In genomic region chr16:50842013-50842505, GRCh38 we compare ENCODE assay signal across 26 cellular contexts.
A peak's percentile ranks its signal among the peaks of the same experiment; 100 is the strongest.
DNase-seq lines count a peak whose midpoint lies in the region; ATAC-seq and TF ChIP-seq lines count a peak whose summit lies in the region.
"Had no signal": no experiment of that assay in that cellular context is flagged by ENCODE, and none has a peak within 500 bp of the region (broad histone marks: within the 10 kb centered on the region; RNA-seq: fewer than 3 reads in every experiment).

No MANE protein-coding gene starts in this region.

- intact Hi-C loops in right lobe of liver (cut with DNase I), result no loop called here

- no peaks in the 10 kb centered on the region for H3K9me3 Mint-ChIP-seq in activated T-cell treated with anti-CD3 and anti-CD28 coated beads, Interleukin-2, amount 50 U/mL, for 24 hours
- H3K9me3 Mint-ChIP-seq in WTC11, result no peaks in the 10 kb centered on the region
- H3K9me3 Mint-ChIP-seq: activated B cell treated with CpG ODN at 0.5 μM for 24 hours; activated CD4-positive, alpha-beta memory T cell treated with anti-CD3 and anti-CD28 coated beads for 36 hours; activated T-helper 1 cell treated with anti-CD3 and anti-CD28 coated beads, Interleukin-12 subunit alpha, Interleukin-12 subunit beta, Interleukin-2, Interleukin-4 antibody, amounts not matched to agents 30 ng/mL and 10 ng/mL and 1 ng/mL, durations not matched to agents 14 hours and 24 hours and 36 hours; neural progenitor cell; T-helper 2 cell treated with Interferon-gamma antibody and Interleukin-4, amounts not matched to agents 5 μg/mL and 100 μg/mL, for 36 hours had no signal

- H3K4me3 ChIP-seq in right lobe of liver, result peak overlapping the region in 1 of 3 donors; percentile 35
- H3K4me3 ChIP-seq: A549, body of pancreas, thyroid gland had no signal

- H3K27me3 ChIP-seq in right lobe of liver, result no peaks in the 10 kb centered on the region
- H3K27me3 ChIP-seq: BE2C, body of pancreas, thyroid gland had no signal

- H3K4me1 Mint-ChIP-seq in activated T-cell treated with anti-CD3 and anti-CD28 coated beads, Interleukin-2, amount 50 U/mL, for 24 hours (ENCODE audit: low read depth), result peaks cover 33% of the 10 kb centered on the region
- peaks cover 27% of the 10 kb centered on the region for H3K4me1 Mint-ChIP-seq in WTC11
- H3K4me1 Mint-ChIP-seq: neural progenitor cell had no signal

- H3K36me3 Mint-ChIP-seq in activated T-cell treated with anti-CD3 and anti-CD28 coated beads, Interleukin-2, amount 50 U/mL, for 24 hours (ENCODE audit: low read depth), result no peaks in the 10 kb centered on the region
- H3K36me3 Mint-ChIP-seq in WTC11, result no peaks in the 10 kb centered on the region
- H3K36me3 Mint-ChIP-seq: activated CD4-positive, alpha-beta memory T cell treated with anti-CD3 and anti-CD28 coated beads for 36 hours; neural progenitor cell had no signal

- no peak for TF ChIP-seq CTCF in WTC11 (IDR thresholded peaks at IDR 0.05)
- no peak for TF ChIP-seq CTCF in right lobe of liver (IDR thresholded peaks at IDR 0.05)

- WGBS in right lobe of liver (ENCODE audit: insufficient coverage, low coverage, low lambda C conversion rate, missing lambda C conversion rate), result 53% methylated on average over 3 of the region's 17 CpGs

- H3K27ac ChIP-seq in right lobe of liver, result peak overlapping the region; percentile 57 to 87 (median 85)
- H3K27ac ChIP-seq: A549, body of pancreas, esophagus squamous epithelium, gastrocnemius medialis, left ventricle myocardium inferior, neural progenitor cell, RWPE1, thyroid gland had no signal

- H3K27me3 Mint-ChIP-seq in activated T-cell treated with anti-CD3 and anti-CD28 coated beads, Interleukin-2, amount 50 U/mL, for 24 hours, result peaks cover 27% of the 10 kb centered on the region
- peaks cover 11% of the 10 kb centered on the region for H3K27me3 Mint-ChIP-seq in WTC11 (ENCODE audit: low read depth)

- ATAC-seq in WTC11 (no peak), right lobe of liver (peak in 2 of 4 donors; percentile 0), GM21723 (IDR thresholded peaks at IDR 0.05; ENCODE audit: unreplicated experiment) (no peak)
- ATAC-seq: A549, body of pancreas, gastrocnemius medialis had no signal

- H3K4me3 Mint-ChIP-seq in activated T-cell treated with anti-CD3 and anti-CD28 coated beads, Interleukin-2, amount 50 U/mL, for 24 hours, result peak overlapping the region; percentile 64
- peak overlapping the region; percentile 60; the same call in 1 of the 2 replicates for H3K4me3 Mint-ChIP-seq in WTC11
- H3K4me3 Mint-ChIP-seq: activated T-helper 1 cell treated with anti-CD3 and anti-CD28 coated beads, Interleukin-12 subunit alpha, Interleukin-12 subunit beta, Interleukin-2, Interleukin-4 antibody, amounts not matched to agents 30 ng/mL and 10 ng/mL and 1 ng/mL, durations not matched to agents 14 hours and 24 hours and 36 hours had no signal

- H3K27ac Mint-ChIP-seq in activated T-cell treated with anti-CD3 and anti-CD28 coated beads, Interleukin-2, amount 50 U/mL, for 24 hours, result peak overlapping the region; percentile 32
- H3K27ac Mint-ChIP-seq in WTC11, result no peak overlapping the region
- H3K27ac Mint-ChIP-seq: activated B cell treated with CpG ODN at 0.5 μM for 24 hours; activated CD4-positive, alpha-beta memory T cell treated with anti-CD3 and anti-CD28 coated beads for 36 hours; activated T-helper 1 cell treated with anti-CD3 and anti-CD28 coated beads, Interleukin-12 subunit alpha, Interleukin-12 subunit beta, Interleukin-2, Interleukin-4 antibody, amounts not matched to agents 30 ng/mL and 10 ng/mL and 1 ng/mL, durations not matched to agents 14 hours and 24 hours and 36 hours; neural progenitor cell; progenitor cell of endocrine pancreas; T-helper 2 cell treated with Interferon-gamma antibody and Interleukin-4, amounts not matched to agents 5 μg/mL and 100 μg/mL, for 36 hours had no signal

- H3K4me1 ChIP-seq in right lobe of liver, result peaks cover 0 to 63% (median 27%) of the 10 kb centered on the region in 4 donors
- H3K4me1 ChIP-seq: A549, BE2C, gastrocnemius medialis had no signal

- TF ChIP-seq POLR2A in right lobe of liver (IDR thresholded peaks at IDR 0.05), result no peak

- H3K9me3 ChIP-seq in right lobe of liver, result no peaks in the 10 kb centered on the region
- H3K9me3 ChIP-seq: A549, BE2C, body of pancreas, esophagus squamous epithelium, gastrocnemius medialis, left ventricle myocardium inferior, SK-N-SH, thyroid gland had no signal

- POLR2A ChIA-PET in WTC11 (lab: Charles Lee), result no interaction called here

- no peak for DNase-seq in activated T-cell treated with anti-CD3 and anti-CD28 coated beads, Interleukin-2, amount 50 U/mL, for 24 hours
- no peak for DNase-seq in activated T-cell treated with anti-CD3 and anti-CD28 coated beads, Interleukin-2, amount 50 U/mL, for 48 hours
- DNase-seq in WTC11 (ENCODE audit: low spot score) (no peak), right lobe of liver (no peak), ureter (ENCODE audit: low spot score) (peak; percentile 36), EL (no peak), NCI-H2227 (lab: John Stamatoyannopoulos, UW; ENCODE audit: unreplicated experiment) (no peak)
- DNase-seq: activated B cell treated with CpG ODN at 0.5 μM for 24 hours, BE2C, body of pancreas, esophagus squamous epithelium, gastrocnemius medialis, hypothalamus, left ventricle myocardium inferior, NCI-H187 treated with DMSO at 0.1 percent for 48 hours, NCI-H2227 treated with DMSO at 0.1 percent for 48 hours, SK-N-SH, thyroid gland had no signal

- no peaks in the 10 kb centered on the region for H3K36me3 ChIP-seq in right lobe of liver
- H3K36me3 ChIP-seq: BE2C, esophagus squamous epithelium, gastrocnemius medialis, left ventricle myocardium inferior, neural progenitor cell, thyroid gland had no signal

- CTCF ChIA-PET in WTC11 (lab: Charles Lee), result interaction anchor here (2.2 kb wide), 1 partner anchor 36 kb away, joined by 16 read pairs; no protein-coding TSS in a partner anchor

TF ChIP-seq in WTC11, 78 proteins besides CTCF, POLR2A, EP300 and RAD21 (continues in another document):
- no peak for TF ChIP-seq FOXP1 (CRISPR knock-in tag; IDR thresholded peaks at IDR 0.05; ENCODE audit: borderline replicate concordance)
- TF ChIP-seq ERG (CRISPR knock-in tag; IDR thresholded peaks at IDR 0.05), result no peak
- TF ChIP-seq ZNF532 (CRISPR knock-in tag; IDR thresholded peaks at IDR 0.05; ENCODE audit: borderline replicate concordance), result no peak
- TF ChIP-seq TCF7 (CRISPR knock-in tag; IDR thresholded peaks at IDR 0.05; ENCODE audit: low read depth), result no peak
- TF ChIP-seq IRF2 (CRISPR knock-in tag; IDR thresholded peaks at IDR 0.05; ENCODE audit: borderline replicate concordance, low read depth), result no peak
- no peak for TF ChIP-seq ZSCAN18 (CRISPR knock-in tag; IDR thresholded peaks at IDR 0.05)
- TF ChIP-seq ZBTB21 (CRISPR knock-in tag; IDR thresholded peaks at IDR 0.05; ENCODE audit: borderline replicate concordance), result no peak
